ENCODE assay signal across 12 cellular contexts in the genomic region with DNA sequence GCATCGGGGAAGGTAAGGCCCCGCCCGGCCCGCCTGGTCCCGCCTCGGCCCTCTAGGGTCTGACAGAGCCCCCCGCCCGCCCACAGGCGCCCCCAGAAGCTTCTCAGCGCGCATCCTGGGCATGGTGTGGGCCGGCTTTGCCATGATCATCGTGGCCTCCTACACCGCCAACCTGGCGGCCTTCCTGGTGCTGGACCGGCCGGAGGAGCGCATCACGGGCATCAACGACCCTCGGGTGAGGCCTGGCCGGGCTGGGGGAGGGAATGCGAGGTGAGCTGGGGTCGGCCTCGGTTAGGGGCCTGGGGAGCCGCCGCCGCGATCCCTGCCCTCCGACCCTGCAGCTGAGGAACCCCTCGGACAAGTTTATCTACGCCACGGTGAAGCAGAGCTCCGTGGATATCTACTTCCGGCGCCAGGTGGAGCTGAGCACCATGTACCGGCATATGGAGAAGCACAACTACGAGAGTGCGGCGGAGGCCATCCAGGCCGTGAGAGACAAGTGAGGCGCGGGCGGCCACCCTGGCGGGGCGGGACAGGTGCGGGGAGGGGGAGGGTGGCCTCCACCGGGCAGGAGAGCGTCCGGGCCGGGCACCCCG. TPM values are rescaled to one million over a fixed set of nuclear protein-coding genes. Genes with fewer than 3 reads are reported as not detected.
A peak's percentile ranks its signal among the peaks of the same experiment; 100 is the strongest.
DNase-seq lines count a peak whose midpoint lies in the region; ATAC-seq, FAIRE-seq and TF ChIP-seq lines count a peak whose summit lies in the region.
"Had no signal": no experiment of that assay in that cellular context is flagged by ENCODE, and none has a peak within 500 bp of the region (broad histone marks: within the 10 kb centered on the region; RNA-seq: fewer than 3 reads in every experiment).

No MANE protein-coding gene starts in this region.

- TF ChIP-seq RAD21 in GM12878 (IDR thresholded peaks at IDR 0.05; ENCODE audit: insufficient read depth, low read depth, low read length), result 0 out of 2 replicates have a peak, but pooled peaks have one; percentile 3

- peak in 1 of 3 experiments; percentile 19; a peak in 1 of 6 replicates for TF ChIP-seq CTCF in GM12878 (IDR thresholded peaks at IDR 0.05 in 2 of 3, conservative IDR thresholded peaks at IDR 0.05 in 1 of 3; ENCODE audit: control insufficient read depth in 2 of 3, extremely low read depth in 1 of 3, insufficient read depth in 1 of 3, low read depth in 3 of 3, low read length in 3 of 3)

- H3K36me3 Mint-ChIP-seq in stimulated activated effector memory CD8-positive, alpha-beta T cell treated with anti-CD3 and anti-CD28 coated beads, Interleukin-12 subunit alpha, Interleukin-12 subunit beta, amount 100 ng/mL, for 72 hours, result no peaks in the 10 kb centered on the region

- H3K4me3 Mint-ChIP-seq in stimulated activated effector memory CD8-positive, alpha-beta T cell treated with anti-CD3 and anti-CD28 coated beads, Interleukin-12 subunit alpha, Interleukin-12 subunit beta, amount 100 ng/mL, for 72 hours, result peak overlapping the region; percentile 32

- POLR2A ChIA-PET in GM12878 (lab: Charles Lee), result interaction anchor here (1.8 kb wide), 1 partner anchor 12 kb away, joined by 5 read pairs; no protein-coding TSS in a partner anchor

- H3K9ac ChIP-seq in GM12878 (ENCODE audit: control insufficient read depth, insufficient read depth, low read length), result no peak overlapping the region

- H4K20me1 ChIP-seq in GM12878 (ENCODE audit: control insufficient read depth, insufficient read depth), result no peaks in the 10 kb centered on the region

- no peak for TF ChIP-seq POLR2A in GM12878 (IDR thresholded peaks at IDR 0.05; ENCODE audit: low read depth, low read length)

- 78% methylated on average over 39 of the region's 52 CpGs for WGBS in GM12878 (ENCODE audit: insufficient coverage, insufficient replicate concordance, low lambda C conversion rate, missing lambda C conversion rate)

- in situ Hi-C loops in GM12878 (cut with MboI), result no loop called here

- peaks cover 23% of the 10 kb centered on the region for H3K4me1 ChIP-seq in GM12878 (ENCODE audit: control insufficient read depth, insufficient read depth, low read length)

- SMC1A ChIA-PET in GM12878 (lab: Charles Lee; ENCODE audit: uncharacterized antibody, unreplicated experiment), result no interaction called here

- TF ChIP-seq EP300 in GM12878 (IDR thresholded peaks at IDR 0.05; ENCODE audit: borderline replicate concordance in 1 of 2, control insufficient read depth in 1 of 2, low read depth in 2 of 2, low read length in 2 of 2), result no peak

- H3K27me3 ChIP-seq in GM12878 (replicated peaks in 1 of 2; ENCODE audit: control insufficient read depth in 2 of 2, insufficient read depth in 2 of 2, low read length in 1 of 2), result peaks cover 0 to under 1% of the 10 kb centered on the region in 2 experiments; a peak in 1 of 4 replicates

- no peak overlapping the region for H3K4me3 ChIP-seq in GM12878
- H3K4me3 ChIP-seq: SJSA1 had no signal

- H3K27ac Mint-ChIP-seq in stimulated activated effector memory CD8-positive, alpha-beta T cell treated with anti-CD3 and anti-CD28 coated beads, Interleukin-12 subunit alpha, Interleukin-12 subunit beta, amount 100 ng/mL, for 72 hours, result no peak overlapping the region

- H3K4me2 ChIP-seq in GM12878 (ENCODE audit: control insufficient read depth, insufficient read depth), result no peak overlapping the region

- CTCF ChIA-PET in GM12878 (lab: Yijun Ruan, JAX), result no interaction called here

- FAIRE-seq in GM12878 (lab: Jason Lieb, UNC), result no peak
- FAIRE-seq: A204.1, GM18507 had no signal

- no peaks in the 10 kb centered on the region for H3K36me3 ChIP-seq in GM12878 (ENCODE audit: control insufficient read depth in 2 of 2, insufficient read depth in 2 of 2, low read length in 1 of 2)
- H3K36me3 ChIP-seq: SJSA1 had no signal

- ATAC-seq in GM12878, result no peak
- peak; percentile 29 for ATAC-seq in stimulated activated effector memory CD8-positive, alpha-beta T cell treated with anti-CD3 and anti-CD28 coated beads, Interleukin-12 subunit alpha, Interleukin-12 subunit beta, amount 100 ng/mL, for 72 hours
- no peak for ATAC-seq in HG02642 (IDR thresholded peaks at IDR 0.05; ENCODE audit: poor library complexity, unreplicated experiment)
- no peak for ATAC-seq in HG02938 (IDR thresholded peaks at IDR 0.05; ENCODE audit: unreplicated experiment)

- BruUV-seq in GM12878 (replicated peaks; lab: Mats Ljungman, UMichigan), result no TSS peak

- H3K27ac ChIP-seq in GM12878 (ENCODE audit: control insufficient read depth, insufficient read depth), result no peak overlapping the region
- H3K27ac ChIP-seq: SJSA1 had no signal

- H3K9me3 ChIP-seq in GM12878 (replicated peaks; ENCODE audit: control insufficient read depth, insufficient read depth, low read length), result no peaks in the 10 kb centered on the region; the same call in 2 of the 3 replicates
- H3K9me3 ChIP-seq: SJSA1 had no signal

- H3K9me3 Mint-ChIP-seq in stimulated activated effector memory CD8-positive, alpha-beta T cell treated with anti-CD3 and anti-CD28 coated beads, Interleukin-12 subunit alpha, Interleukin-12 subunit beta, amount 100 ng/mL, for 72 hours, result no peaks in the 10 kb centered on the region

- RAD21 ChIA-PET in GM12878 (lab: Charles Lee; ENCODE audit: unreplicated experiment), result interaction anchor here (0.8 kb wide), 1 partner anchor 12 kb away, joined by 3 read pairs; no protein-coding TSS in a partner anchor

- H3K4me1 Mint-ChIP-seq in stimulated activated effector memory CD8-positive, alpha-beta T cell treated with anti-CD3 and anti-CD28 coated beads, Interleukin-12 subunit alpha, Interleukin-12 subunit beta, amount 100 ng/mL, for 72 hours, result peaks cover 18% of the 10 kb centered on the region

- intact Hi-C loops in GM12878 (cut with micrococcal nuclease; ENCODE audit: unreplicated experiment), result no loop called here

- H3K79me2 ChIP-seq in GM12878 (ENCODE audit: control insufficient read depth, insufficient read depth, low read length), result no peaks in the 10 kb centered on the region

- no peak overlapping the region for H2AFZ ChIP-seq in GM12878 (ENCODE audit: control insufficient read depth, low read depth, low read length)

- peak; percentile 10 for DNase-seq in NCI-H1092 treated with DMSO at 0.1 percent for 48 hours (lab: John Stamatoyannopoulos, UW)
- DNase-seq in NCI-H1092 (lab: John Stamatoyannopoulos, UW), result no peak
- no peak for DNase-seq in GM12878 (ENCODE audit: low read depth, low spot score)
- DNase-seq in iPS-NIHi7 (ENCODE audit: extremely low spot score), result peak; percentile 31
- no peak for DNase-seq in stimulated activated effector memory CD8-positive, alpha-beta T cell treated with anti-CD3 and anti-CD28 coated beads, Interleukin-12 subunit alpha, Interleukin-12 subunit beta, amount 100 ng/mL, for 72 hours (ENCODE audit: low spot score in 2 of 2)
- DNase-seq in SKM-1 treated with dmso at 0.1 percent for 144 hours (lab: John Stamatoyannopoulos, UW; ENCODE audit: unreplicated experiment), result no peak
- DNase-seq: dorsolateral prefrontal cortex had no signal

RNA-seq across cellular contexts. Expression of a gene that starts 7.2 kb away (rescaled TPM):
- total RNA-seq in GM12878 (2013; cell fraction: nucleolus; rRNA removed), result 3.5 and 5.3 TPM in 2 replicates
- total RNA-seq in GM12878 (2014; rRNA removed), result 0.11 TPM in 1 of 2 replicates, not detected in the other
- total RNA-seq in GM12878 (2014; rRNA removed; fragmentation: Illumina TruSeq; extraction: Trizol), result not detected in 2 replicates
- total RNA-seq in GM12878 (2021), result 0.58 and 0.64 TPM in 2 replicates
- polyA plus RNA-seq in GM12878 (2011; ENCODE audit: low read depth), result not detected
- polyA plus RNA-seq in GM12878 (2011; rRNA removed), result 0.29 TPM in 1 of 2 replicates, not detected in the other
- 0.52 and 1.2 TPM in 2 replicates for polyA plus RNA-seq in GM12878 (2011; cell fraction: cytosol; rRNA removed)
- polyA plus RNA-seq in GM12878 (2011; cell fraction: nucleus; rRNA removed), result 3.7 and 4.4 TPM in 2 replicates
- 0.30 and 0.88 TPM in 2 replicates for polyA plus RNA-seq in GM12878 (2012)
- not detected in 2 replicates for polyA plus RNA-seq in GM12878 (2014; fragmentation: Illumina TruSeq; extraction: Trizol)
- not detected for polyA plus RNA-seq in GM12878 (2014; fragmentation: Nextera tagmentation; extraction: Ambion mirVana)
- 0.69 and 0.82 TPM in 2 replicates for polyA plus RNA-seq in GM12878 (2014; rRNA removed)
- polyA plus RNA-seq in GM12878 (2016; fragmentation: Nextera tagmentation; extraction: Ambion mirVana), result under 1 TPM; 0.33 to 0.91 TPM
- polyA minus RNA-seq in GM12878 (2011; rRNA and poly(A)+ RNA removed), result not detected in 2 replicates
- 1.2 TPM in 1 of 2 replicates, not detected in the other for polyA minus RNA-seq in GM12878 (2011; cell fraction: cytosol; rRNA and poly(A)+ RNA removed)
- 2.1 and 3.7 TPM in 2 replicates for polyA minus RNA-seq in GM12878 (2011; cell fraction: nucleus; rRNA and poly(A)+ RNA removed)
- total RNA-seq: SJSA1 had no signal

RNA-seq across cellular contexts. Expression of a gene that starts 9.3 kb away (rescaled TPM):
- not detected in 2 replicates for total RNA-seq in GM12878 (2013; cell fraction: nucleolus; rRNA removed)
- not detected in 2 replicates for total RNA-seq in GM12878 (2014; rRNA removed)
- total RNA-seq in GM12878 (2014; rRNA removed; fragmentation: Illumina TruSeq; extraction: Trizol), result not detected in 2 replicates
- not detected in 2 replicates for total RNA-seq in GM12878 (2021)
- not detected for polyA plus RNA-seq in GM12878 (2011; ENCODE audit: low read depth)
- polyA plus RNA-seq in GM12878 (2011; rRNA removed), result not detected in 2 replicates
- not detected in 2 replicates for polyA plus RNA-seq in GM12878 (2011; cell fraction: cytosol; rRNA removed)
- not detected in 2 replicates for polyA plus RNA-seq in GM12878 (2011; cell fraction: nucleus; rRNA removed)
- polyA plus RNA-seq in GM12878 (2012), result not detected in 2 replicates
- not detected in 2 replicates for polyA plus RNA-seq in GM12878 (2014; fragmentation: Illumina TruSeq; extraction: Trizol)
- polyA plus RNA-seq in GM12878 (2014; fragmentation: Nextera tagmentation; extraction: Ambion mirVana), result not detected
- not detected in 2 replicates for polyA plus RNA-seq in GM12878 (2014; rRNA removed)
- not detected for polyA plus RNA-seq in GM12878 (2016; fragmentation: Nextera tagmentation; extraction: Ambion mirVana)
- not detected in 2 replicates for polyA minus RNA-seq in GM12878 (2011; rRNA and poly(A)+ RNA removed)
- polyA minus RNA-seq in GM12878 (2011; cell fraction: cytosol; rRNA and poly(A)+ RNA removed), result not detected in 2 replicates
- polyA minus RNA-seq in GM12878 (2011; cell fraction: nucleus; rRNA and poly(A)+ RNA removed), result not detected in 2 replicates
- total RNA-seq: dorsolateral prefrontal cortex, SJSA1 had no signal

RNA-seq across cellular contexts. Expression of a gene that starts 23.6 kb away (rescaled TPM):
- 0.71 and 1.3 TPM in 2 replicates for total RNA-seq in GM12878 (2013; cell fraction: nucleolus; rRNA removed)
- total RNA-seq in GM12878 (2014; rRNA removed), result not detected in 2 replicates
- not detected in 2 replicates for total RNA-seq in GM12878 (2014; rRNA removed; fragmentation: Illumina TruSeq; extraction: Trizol)
- total RNA-seq in GM12878 (2021), result 0.10 and 0.35 TPM in 2 replicates
- not detected for polyA plus RNA-seq in GM12878 (2011; ENCODE audit: low read depth)
- 0.05 TPM in 1 of 2 replicates, not detected in the other for polyA plus RNA-seq in GM12878 (2011; rRNA removed)
- 0.01 and 0.02 TPM in 2 replicates for polyA plus RNA-seq in GM12878 (2011; cell fraction: cytosol; rRNA removed)
- polyA plus RNA-seq in GM12878 (2011; cell fraction: nucleus; rRNA removed), result 0.32 and 0.75 TPM in 2 replicates
- polyA plus RNA-seq in GM12878 (2012), result 0.16 and 0.27 TPM in 2 replicates
- 0.06 TPM in 1 of 2 replicates, not detected in the other for polyA plus RNA-seq in GM12878 (2014; fragmentation: Illumina TruSeq; extraction: Trizol)
- not detected for polyA plus RNA-seq in GM12878 (2014; fragmentation: Nextera tagmentation; extraction: Ambion mirVana)
- polyA plus RNA-seq in GM12878 (2014; rRNA removed), result 0.01 and 0.05 TPM in 2 replicates
- not detected for polyA plus RNA-seq in GM12878 (2016; fragmentation: Nextera tagmentation; extraction: Ambion mirVana)
- not detected in 2 replicates for polyA minus RNA-seq in GM12878 (2011; rRNA and poly(A)+ RNA removed)
- polyA minus RNA-seq in GM12878 (2011; cell fraction: cytosol; rRNA and poly(A)+ RNA removed), result not detected in 2 replicates
- polyA minus RNA-seq in GM12878 (2011; cell fraction: nucleus; rRNA and poly(A)+ RNA removed), result 0.10 TPM in 1 of 2 replicates, not detected in the other
- total RNA-seq: SJSA1 had no signal

RNA-seq across cellular contexts. Expression of a gene that starts 25.8 kb away (rescaled TPM):
- 86.4 and 102 TPM in 2 replicates for total RNA-seq in GM12878 (2013; cell fraction: nucleolus; rRNA removed)
- 18.1 and 26.1 TPM in 2 replicates for total RNA-seq in GM12878 (2014; rRNA removed)
- total RNA-seq in GM12878 (2014; rRNA removed; fragmentation: Illumina TruSeq; extraction: Trizol), result 12.5 and 14.2 TPM in 2 replicates
- total RNA-seq in GM12878 (2021), result 62.2 and 65.2 TPM in 2 replicates
- polyA plus RNA-seq in GM12878 (2011; ENCODE audit: low read depth), result 24.1 TPM
- polyA plus RNA-seq in GM12878 (2011; rRNA removed), result 9.0 and 20.7 TPM in 2 replicates
- polyA plus RNA-seq in GM12878 (2011; cell fraction: cytosol; rRNA removed), result 18.5 and 30.0 TPM in 2 replicates
- polyA plus RNA-seq in GM12878 (2011; cell fraction: nucleus; rRNA removed), result 248 and 250 TPM in 2 replicates
- 39.4 and 42.5 TPM in 2 replicates for polyA plus RNA-seq in GM12878 (2012)
- 6.0 and 12.0 TPM in 2 replicates for polyA plus RNA-seq in GM12878 (2014; fragmentation: Illumina TruSeq; extraction: Trizol)
- polyA plus RNA-seq in GM12878 (2014; fragmentation: Nextera tagmentation; extraction: Ambion mirVana), result under 1 TPM; 0.03 to 0.04 TPM
- polyA plus RNA-seq in GM12878 (2014; rRNA removed), result 53.1 and 60.9 TPM in 2 replicates
- 10 to 100 TPM; 20.2 to 21.0 TPM for polyA plus RNA-seq in GM12878 (2016; fragmentation: Nextera tagmentation; extraction: Ambion mirVana)
- polyA minus RNA-seq in GM12878 (2011; rRNA and poly(A)+ RNA removed), result 14.8 and 26.2 TPM in 2 replicates
- 26.0 and 30.9 TPM in 2 replicates for polyA minus RNA-seq in GM12878 (2011; cell fraction: cytosol; rRNA and poly(A)+ RNA removed)
- polyA minus RNA-seq in GM12878 (2011; cell fraction: nucleus; rRNA and poly(A)+ RNA removed), result 61.2 and 71.8 TPM in 2 replicates

RNA-seq across cellular contexts. Expression of a gene that starts 25.9 kb away (rescaled TPM):
- 12.8 and 16.8 TPM in 2 replicates for total RNA-seq in GM12878 (2013; cell fraction: nucleolus; rRNA removed)
- total RNA-seq in GM12878 (2014; rRNA removed) (72.6 and 96.6 TPM in 2 replicates), GM12878 (2014; rRNA removed; fragmentation: Illumina TruSeq; extraction: Trizol) (48.5 and 54.2 TPM in 2 replicates), GM12878 (2021) (84.8 and 88.3 TPM in 2 replicates)
- 27.0 TPM for polyA plus RNA-seq in GM12878 (2011; ENCODE audit: low read depth)
- polyA plus RNA-seq in GM12878 (2011; rRNA removed) (33.4 and 67.6 TPM in 2 replicates), GM12878 (2014; fragmentation: Illumina TruSeq; extraction: Trizol) (4.1 and 40.5 TPM in 2 replicates), GM12878 (2014; fragmentation: Nextera tagmentation; extraction: Ambion mirVana) (10 to 100 TPM in 1 of 2 experiments, under 1 TPM in 1; 0.63 to 13.4 TPM), GM12878 (2014; rRNA removed) (122 and 138 TPM in 2 replicates), GM12878 (2016; fragmentation: Nextera tagmentation; extraction: Ambion mirVana) (100 to 1,000 TPM; 122 to 139 TPM)
- polyA plus RNA-seq in GM12878 (2011; cell fraction: cytosol; rRNA removed), result 132 and 179 TPM in 2 replicates
- polyA plus RNA-seq in GM12878 (2011; cell fraction: nucleus; rRNA removed), result 78.8 and 83.0 TPM in 2 replicates
- polyA plus RNA-seq in GM12878 (2012), result 50.7 and 62.2 TPM in 2 replicates
- 11.6 and 31.9 TPM in 2 replicates for polyA minus RNA-seq in GM12878 (2011; rRNA and poly(A)+ RNA removed)
- 19.2 and 20.3 TPM in 2 replicates for polyA minus RNA-seq in GM12878 (2011; cell fraction: cytosol; rRNA and poly(A)+ RNA removed)
- polyA minus RNA-seq in GM12878 (2011; cell fraction: nucleus; rRNA and poly(A)+ RNA removed), result 10.0 and 12.9 TPM in 2 replicates

Comparison
In these comparisons a context has a peak if more than half of its experiments do, and no peak if none do; other contexts are left out.
1. DNase-seq: peak in NCI-H1092 treated with DMSO at 0.1 percent for 48 hours (single experiment) and iPS-NIHi7 (single experiment); none in NCI-H1092 (single experiment), GM12878 (single experiment), stimulated activated effector memory CD8-positive, alpha-beta T cell treated with anti-CD3 and anti-CD28 coated beads, Interleukin-12 subunit alpha, Interleukin-12 subunit beta, amount 100 ng/mL, for 72 hours (0 of 2) and SKM-1 treated with dmso at 0.1 percent for 144 hours (single experiment).